ENCODE assay signal across 8 cellular contexts in genomic region chr12:55965941-55966407, GRCh38. TPM values are rescaled to one million over a fixed set of nuclear protein-coding genes. Genes with fewer than 3 reads are reported as not detected.
DNase-seq lines count a peak whose midpoint lies in the region; ATAC-seq and TF ChIP-seq lines count a peak whose summit lies in the region.

PMEL (minus strand) TSS chr12:55966042; CDS start chr12:55966011, 31 bp downstream.

- H3K36me3 Mint-ChIP-seq in activated naive CD4-positive, alpha-beta T cell treated with anti-CD3 and anti-CD28 coated beads, Interleukin-2, amount 10 ng/mL, durations not matched to agents 7 days and 5 days: peaks cover 16% of the 10 kb centered on the region
- H3K36me3 Mint-ChIP-seq in activated T-helper 17 cell treated with anti-CD3 and anti-CD28 coated beads, Interleukin-2, amount 50 U/mL, for 72 hours (ENCODE audit: low read depth): peaks cover 8% of the 10 kb centered on the region

- H3K4me1 ChIP-seq in right atrium auricular region (peaks cover 0 to 17% of the 10 kb centered on the region in 2 donors), skeletal muscle satellite cell (ENCODE audit: control insufficient read depth, insufficient read depth, low read length) (peaks cover 13% of the 10 kb centered on the region)

- DNase-seq in activated naive CD4-positive, alpha-beta T cell treated with anti-CD3 and anti-CD28 coated beads, Interleukin-2, amount 10 ng/mL, durations not matched to agents 7 days and 5 days: no peak
- DNase-seq in activated naive CD4-positive, alpha-beta T cell treated with anti-CD3 and anti-CD28 coated beads, Interleukin-2, amount 50 U/mL, for 16 hours: no peak
- DNase-seq in right atrium auricular region (ENCODE audit: low spot score): no peak
- no peak for DNase-seq in HUDEP-2 (lab: John Stamatoyannopoulos, UW; ENCODE audit: unreplicated experiment in 76 of 76)
- no peak for DNase-seq in NCI-H1417 treated with DMSO at 0.1 percent for 48 hours (lab: John Stamatoyannopoulos, UW)

- H3K4me2 ChIP-seq in skeletal muscle satellite cell (ENCODE audit: low read length): peak within 1 kb of the TSS; percentile 83

- CTCF ChIA-PET in activated naive CD4-positive, alpha-beta T cell treated with anti-CD3 and anti-CD28 coated beads, Interleukin-2, amount 10 ng/mL, durations not matched to agents 7 days and 5 days (lab: Charles Lee): no interaction called here

- H3K27me3 Mint-ChIP-seq in activated naive CD4-positive, alpha-beta T cell treated with anti-CD3 and anti-CD28 coated beads, Interleukin-2, amount 10 ng/mL, durations not matched to agents 7 days and 5 days: peaks cover 4% of the 10 kb centered on the region
- no peaks in the 10 kb centered on the region for H3K27me3 Mint-ChIP-seq in activated T-helper 17 cell treated with anti-CD3 and anti-CD28 coated beads, Interleukin-2, amount 50 U/mL, for 72 hours

- TF ChIP-seq CTCF in right atrium auricular region (IDR thresholded peaks at IDR 0.05): no peak

- H3K4me3 Mint-ChIP-seq in activated naive CD4-positive, alpha-beta T cell treated with anti-CD3 and anti-CD28 coated beads, Interleukin-2, amount 10 ng/mL, durations not matched to agents 7 days and 5 days: peak within 1 kb of the TSS; percentile 92
- H3K4me3 Mint-ChIP-seq in activated T-helper 17 cell treated with anti-CD3 and anti-CD28 coated beads, Interleukin-2, amount 50 U/mL, for 72 hours: peak within 1 kb of the TSS; percentile 98

- no peak for ATAC-seq in activated T-helper 17 cell treated with anti-CD3 and anti-CD28 coated beads, Interleukin-2, amount 50 U/mL, for 72 hours (replicated peaks)
- no peak for ATAC-seq in HG02571 (IDR thresholded peaks at IDR 0.05; ENCODE audit: unreplicated experiment)

- H3K27ac ChIP-seq in right atrium auricular region: peak within 1 kb of the TSS; percentile 77 to 83

- H3K27ac Mint-ChIP-seq in activated naive CD4-positive, alpha-beta T cell treated with anti-CD3 and anti-CD28 coated beads, Interleukin-2, amount 10 ng/mL, durations not matched to agents 7 days and 5 days: peak within 1 kb of the TSS; percentile 83
- peak within 1 kb of the TSS; percentile 94 for H3K27ac Mint-ChIP-seq in activated T-helper 17 cell treated with anti-CD3 and anti-CD28 coated beads, Interleukin-2, amount 50 U/mL, for 72 hours

- peak within 1 kb of the TSS; percentile 70 to 80 for H3K4me3 ChIP-seq in right atrium auricular region
- H3K4me3 ChIP-seq in skeletal muscle satellite cell (ENCODE audit: low read length): peak within 1 kb of the TSS; percentile 85

- H3K9me3 ChIP-seq in right atrium auricular region (no peaks in the 10 kb centered on the region), skeletal muscle satellite cell (replicated peaks; ENCODE audit: low read length) (no peaks in the 10 kb centered on the region)

- H3K36me3 ChIP-seq in right atrium auricular region (no peaks in the 10 kb centered on the region), skeletal muscle satellite cell (ENCODE audit: insufficient read depth, low read length) (peaks cover 2% of the 10 kb centered on the region)

- peaks cover 46% of the 10 kb centered on the region for H3K4me1 Mint-ChIP-seq in activated naive CD4-positive, alpha-beta T cell treated with anti-CD3 and anti-CD28 coated beads, Interleukin-2, amount 10 ng/mL, durations not matched to agents 7 days and 5 days
- peaks cover 18% of the 10 kb centered on the region for H3K4me1 Mint-ChIP-seq in activated T-helper 17 cell treated with anti-CD3 and anti-CD28 coated beads, Interleukin-2, amount 50 U/mL, for 72 hours

- no peaks in the 10 kb centered on the region for H3K9me3 Mint-ChIP-seq in activated naive CD4-positive, alpha-beta T cell treated with anti-CD3 and anti-CD28 coated beads, Interleukin-2, amount 10 ng/mL, durations not matched to agents 7 days and 5 days
- H3K9me3 Mint-ChIP-seq in activated T-helper 17 cell treated with anti-CD3 and anti-CD28 coated beads, Interleukin-2, amount 50 U/mL, for 72 hours: no peaks in the 10 kb centered on the region

- peak within 1 kb of the TSS; percentile 91 for H3K9ac ChIP-seq in skeletal muscle satellite cell (ENCODE audit: low read depth, low read length)

- H3K27me3 ChIP-seq in right atrium auricular region: no peaks in the 10 kb centered on the region
- no peaks in the 10 kb centered on the region for H3K27me3 ChIP-seq in skeletal muscle satellite cell (ENCODE audit: control insufficient read depth, insufficient read depth, low read length)

RNA-seq across cellular contexts. Expression of gene PMEL, which starts in this region (rescaled TPM):
- total RNA-seq in activated T-helper 17 cell treated with anti-CD3 and anti-CD28 coated beads, Interleukin-2, amount 50 U/mL, for 72 hours: 1 to 10 TPM in 1 of 2 donors, under 1 TPM in 1; 0.30 to 2.5 TPM
- total RNA-seq in right atrium auricular region: 1 to 10 TPM in 1 of 2 donors, under 1 TPM in 1; 0.67 to 1.1 TPM
- 0.76 and 0.87 TPM in 2 replicates for total RNA-seq in skeletal muscle satellite cell (2012; rRNA removed)
